ENCODE assay signal across 32 cellular contexts in genomic region chr16:8934601-8935000, GRCh38. TPM values are rescaled to one million over a fixed set of nuclear protein-coding genes. Genes with fewer than 3 reads are reported as not detected.
"Had no signal": no experiment of that assay in that cellular context is flagged by ENCODE, and none has a peak within 500 bp of the region (broad histone marks: within the 10 kb centered on the region; RNA-seq: fewer than 3 reads in every experiment).

No MANE protein-coding gene starts in this region.

- H3K27ac Mint-ChIP-seq: activated CD4-positive, alpha-beta T cell treated with anti-CD3 and anti-CD28 coated beads for 36 hours; activated CD4-positive, alpha-beta T cell treated with anti-CD3 and anti-CD28 coated beads, Interleukin-2, amount 10 ng/mL, durations not matched to agents 7 days and 5 days; activated CD8-positive, alpha-beta memory T cell treated with anti-CD3 and anti-CD28 coated beads, Interleukin-2, amount 10 ng/mL, durations not matched to agents 7 days and 5 days; activated naive CD4-positive, alpha-beta T cell treated with anti-CD3 and anti-CD28 coated beads, Interleukin-2, amount 50 U/mL, for 24 hours; T-helper 1 cell treated with Interleukin-12 subunit alpha and Interleukin-12 subunit beta and Interleukin-4 antibody, amounts not matched to agents 30 μg/mL and 1 μg/mL, for 36 hours; T-helper 2 cell treated with Interferon-gamma antibody and Interleukin-4, amounts not matched to agents 5 μg/mL and 100 μg/mL, for 36 hours had no signal

- H3K4me1 ChIP-seq: SJSA1 had no signal

- H3K9me3 ChIP-seq: MG63, Peyer's patch, SJSA1, SK-N-SH had no signal

- H3K4me3 Mint-ChIP-seq: activated CD4-positive, alpha-beta T cell treated with anti-CD3 and anti-CD28 coated beads for 36 hours; activated CD4-positive, alpha-beta T cell treated with anti-CD3 and anti-CD28 coated beads, Interleukin-2, amount 10 ng/mL, durations not matched to agents 7 days and 5 days; activated CD8-positive, alpha-beta memory T cell treated with anti-CD3 and anti-CD28 coated beads, Interleukin-2, amount 10 ng/mL, durations not matched to agents 7 days and 5 days; activated naive CD4-positive, alpha-beta T cell treated with anti-CD3 and anti-CD28 coated beads, Interleukin-2, amount 50 U/mL, for 24 hours; brain; T-helper 1 cell treated with Interleukin-12 subunit alpha and Interleukin-12 subunit beta and Interleukin-4 antibody, amounts not matched to agents 30 μg/mL and 1 μg/mL, for 36 hours; T-helper 2 cell treated with Interferon-gamma antibody and Interleukin-4, amounts not matched to agents 5 μg/mL and 100 μg/mL, for 36 hours had no signal

- ATAC-seq: activated CD4-positive, alpha-beta T cell treated with anti-CD3 and anti-CD28 coated beads for 36 hours; activated CD4-positive, CD25-positive, alpha-beta regulatory T cell treated with anti-CD3 and anti-CD28 coated beads, Interleukin-2, amount 50 U/mL, for 24 hours; activated CD8-positive, alpha-beta memory T cell treated with anti-CD3 and anti-CD28 coated beads, Interleukin-2, amount 10 ng/mL, durations not matched to agents 7 days and 5 days; PC-3 had no signal

- H3K36me3 Mint-ChIP-seq: activated naive CD4-positive, alpha-beta T cell treated with anti-CD3 and anti-CD28 coated beads, Interleukin-2, amount 50 U/mL, for 24 hours had no signal

- H3K27me3 Mint-ChIP-seq: activated CD4-positive, alpha-beta T cell treated with anti-CD3 and anti-CD28 coated beads for 36 hours; activated CD4-positive, alpha-beta T cell treated with anti-CD3 and anti-CD28 coated beads, Interleukin-2, amount 10 ng/mL, durations not matched to agents 7 days and 5 days; activated CD8-positive, alpha-beta memory T cell treated with anti-CD3 and anti-CD28 coated beads, Interleukin-2, amount 10 ng/mL, durations not matched to agents 7 days and 5 days; activated naive CD4-positive, alpha-beta T cell treated with anti-CD3 and anti-CD28 coated beads, Interleukin-2, amount 50 U/mL, for 24 hours; brain had no signal

- H3K9me3 Mint-ChIP-seq: activated CD4-positive, alpha-beta T cell treated with anti-CD3 and anti-CD28 coated beads, Interleukin-2, amount 10 ng/mL, durations not matched to agents 7 days and 5 days; activated naive CD4-positive, alpha-beta T cell treated with anti-CD3 and anti-CD28 coated beads, Interleukin-2, amount 50 U/mL, for 24 hours; brain; T-helper 1 cell treated with Interleukin-12 subunit alpha and Interleukin-12 subunit beta and Interleukin-4 antibody, amounts not matched to agents 30 μg/mL and 1 μg/mL, for 36 hours; T-helper 2 cell treated with Interferon-gamma antibody and Interleukin-4, amounts not matched to agents 5 μg/mL and 100 μg/mL, for 36 hours had no signal

- H3K4me3 ChIP-seq: MG63, Peyer's patch, SJSA1 had no signal

- H3K27me3 ChIP-seq: MG63, Peyer's patch, SJSA1 had no signal

- H3K27ac ChIP-seq: Peyer's patch, SJSA1 had no signal

- DNase-seq: activated CD4-positive, alpha-beta T cell treated with anti-CD3 and anti-CD28 coated beads for 36 hours; activated CD4-positive, alpha-beta T cell treated with anti-CD3 and anti-CD28 coated beads, Interleukin-2, amount 10 ng/mL, durations not matched to agents 7 days and 5 days; activated CD4-positive, alpha-beta T cell treated with anti-CD3 and anti-CD28 coated beads, Interleukin-2, amount 50 U/mL, for 48 hours; activated CD8-positive, alpha-beta memory T cell treated with anti-CD3 and anti-CD28 coated beads for 24 hours; activated CD8-positive, alpha-beta memory T cell treated with anti-CD3 and anti-CD28 coated beads, Interleukin-2, amount 10 ng/mL, durations not matched to agents 7 days and 5 days; activated CD8-positive, alpha-beta memory T cell treated with anti-CD3 and anti-CD28 coated beads, Interleukin-2, amount 50 U/mL, for 48 hours; anterior cingulate cortex; caudate nucleus; cerebellar nuclear complex; Kasumi-1; KG1; MG63; NCI-H1048; NCI-H1105 treated with DMSO at 0.1 percent for 48 hours; NCI-H1436; NCI-H1694; NCI-H2029; NCI-H345; NCI-H524 treated with DMSO at 0.1 percent for 48 hours; PC-3; Peyer's patch; RPMI8226; SHP77 treated with DMSO at 0.1 percent for 48 hours; SK-N-SH had no signal

- FAIRE-seq: bronchial epithelial cell, TTC549 had no signal

RNA-seq across cellular contexts. Expression of gene LITAFD, which starts 52.5 kb away (rescaled TPM):
- total RNA-seq: activated CD4-positive, alpha-beta T cell treated with anti-CD3 and anti-CD28 coated beads for 36 hours; activated CD4-positive, alpha-beta T cell treated with anti-CD3 and anti-CD28 coated beads, Interleukin-2, amount 10 ng/mL, durations not matched to agents 7 days and 5 days; activated CD8-positive, alpha-beta memory T cell treated with anti-CD3 and anti-CD28 coated beads, Interleukin-2, amount 10 ng/mL, durations not matched to agents 7 days and 5 days; bronchial epithelial cell; PC-3; Peyer's patch; SJSA1 had no signal
- polyA plus RNA-seq: SK-N-SH had no signal
